ENCODE assay signal across 13 cellular contexts in genomic region chr22:44132724-44133123, GRCh38. TPM values are rescaled to one million over a fixed set of nuclear protein-coding genes. Genes with fewer than 3 reads are reported as not detected.
A peak's percentile ranks its signal among the peaks of the same experiment; 100 is the strongest.
DNase-seq lines count a peak whose midpoint lies in the region; TF ChIP-seq lines count a peak whose summit lies in the region.
"Had no signal": no experiment of that assay in that cellular context is flagged by ENCODE, and none has a peak within 500 bp of the region (broad histone marks: within the 10 kb centered on the region; RNA-seq: fewer than 3 reads in every experiment).

No MANE protein-coding gene starts in this region.

- H3K9me3 ChIP-seq in WERI-Rb-1 (ENCODE audit: severe bottlenecking) (peaks cover 9% of the 10 kb centered on the region), spleen (peaks cover 0 to 24% (median 16%) of the 10 kb centered on the region in 8 donors)

- TF ChIP-seq CTCF in WERI-Rb-1 (IDR thresholded peaks at IDR 0.05; ENCODE audit: low read depth, low read length): 0 out of 2 replicates have a peak, but pooled peaks have one; percentile 6
- no peak for TF ChIP-seq CTCF in spleen (IDR thresholded peaks at IDR 0.05 in 8 of 11, conservative IDR thresholded peaks at IDR 0.05 in 3 of 11)
- TF ChIP-seq CTCF in progenitor cell of endocrine pancreas (IDR thresholded peaks at IDR 0.05; ENCODE audit: unreplicated experiment): no peak

- H3K27ac Mint-ChIP-seq in progenitor cell of endocrine pancreas: no peak overlapping the region

- intact Hi-C loops in spleen (cut with DNase I; ENCODE audit: low total_unique reads): no loop called here

- H3K36me3 ChIP-seq in WERI-Rb-1 (no peaks in the 10 kb centered on the region), spleen (peaks cover 3 to 76% (median 58%) of the 10 kb centered on the region in 6 donors)

- DNase-seq in NCI-H748 (lab: John Stamatoyannopoulos, UW; ENCODE audit: unreplicated experiment) (peak; percentile 29), NCI-H748 treated with DMSO at 0.1 percent for 48 hours (lab: John Stamatoyannopoulos, UW) (no peak), WERI-Rb-1 (no peak), iPS-NIHi7 (ENCODE audit: extremely low spot score) (peak; percentile 59), spleen (peak; percentile 30), NCI-H1417 treated with DMSO at 0.1 percent for 48 hours (lab: John Stamatoyannopoulos, UW) (no peak), NCI-H524 (lab: John Stamatoyannopoulos, UW) (no peak), progenitor cell of endocrine pancreas (ENCODE audit: low spot score, unreplicated experiment) (no peak)
- DNase-seq: AML-193, DND-41, NCI-H1694, PC-3 had no signal

- no peaks in the 10 kb centered on the region for H3K27me3 Mint-ChIP-seq in progenitor cell of endocrine pancreas

- TF ChIP-seq POLR2A in spleen (IDR thresholded peaks at IDR 0.05): no peak

- no peaks in the 10 kb centered on the region for H3K27me3 ChIP-seq in WERI-Rb-1 (ENCODE audit: insufficient read depth, low read depth, severe bottlenecking)
- H3K27me3 ChIP-seq in spleen (replicated peaks in 1 of 7): no peaks in the 10 kb centered on the region

- peaks cover 0 to 14% (median 8%) of the 10 kb centered on the region in 6 donors for H3K4me1 ChIP-seq in spleen

- H3K4me1 Mint-ChIP-seq in progenitor cell of endocrine pancreas (ENCODE audit: low read depth): peaks cover 2% of the 10 kb centered on the region

- no peak overlapping the region for H3K4me3 Mint-ChIP-seq in progenitor cell of endocrine pancreas (ENCODE audit: low read depth)

- H3K36me3 Mint-ChIP-seq in progenitor cell of endocrine pancreas (ENCODE audit: insufficient read depth): peaks cover 12% of the 10 kb centered on the region

- WGBS in spleen, 5 donors: 90 to 96% (median 93%) methylated on average over 12 of the region's 12 CpGs

- no peak overlapping the region for H3K27ac ChIP-seq in WERI-Rb-1
- H3K27ac ChIP-seq in spleen: no peak overlapping the region

- H3K4me3 ChIP-seq in WERI-Rb-1 (ENCODE audit: low read depth, low read length) (no peak overlapping the region), spleen (no peak overlapping the region)

- H3K9me3 Mint-ChIP-seq in progenitor cell of endocrine pancreas (ENCODE audit: low read depth): peaks cover 7% of the 10 kb centered on the region

RNA-seq across cellular contexts. Expression of gene PARVG, which starts 48.0 kb away (rescaled TPM):
- total RNA-seq in spleen: 100 to 1,000 TPM; 129 to 226 (median 142) TPM
- polyA plus RNA-seq in spleen: 100 to 1,000 TPM; 118 to 214 (median 204) TPM
- total RNA-seq in progenitor cell of endocrine pancreas: 0.22 TPM in 1 of 2 replicates, not detected in the other
- total RNA-seq: PC-3, SK-MEL-5 had no signal

Comparison
In these comparisons a context has a peak if more than half of its experiments do, and no peak if none do; other contexts are left out.
1. DNase-seq: peak in NCI-H748 (single experiment), iPS-NIHi7 (single experiment) and spleen (single experiment); none in NCI-H748 treated with DMSO at 0.1 percent for 48 hours (single experiment), WERI-Rb-1 (single experiment), NCI-H1417 treated with DMSO at 0.1 percent for 48 hours (single experiment), NCI-H524 (0 of 2) and progenitor cell of endocrine pancreas (single experiment).
2. RNA of gene PARVG, which starts 48.0 kb away (total RNA-seq): 129 to 226 TPM in spleen; 0.22 TPM in progenitor cell of endocrine pancreas; every median in the first group is over 100 times any median in the second.